9 cellular contexts compared by ENCODE assay signal in the genomic region with DNA sequence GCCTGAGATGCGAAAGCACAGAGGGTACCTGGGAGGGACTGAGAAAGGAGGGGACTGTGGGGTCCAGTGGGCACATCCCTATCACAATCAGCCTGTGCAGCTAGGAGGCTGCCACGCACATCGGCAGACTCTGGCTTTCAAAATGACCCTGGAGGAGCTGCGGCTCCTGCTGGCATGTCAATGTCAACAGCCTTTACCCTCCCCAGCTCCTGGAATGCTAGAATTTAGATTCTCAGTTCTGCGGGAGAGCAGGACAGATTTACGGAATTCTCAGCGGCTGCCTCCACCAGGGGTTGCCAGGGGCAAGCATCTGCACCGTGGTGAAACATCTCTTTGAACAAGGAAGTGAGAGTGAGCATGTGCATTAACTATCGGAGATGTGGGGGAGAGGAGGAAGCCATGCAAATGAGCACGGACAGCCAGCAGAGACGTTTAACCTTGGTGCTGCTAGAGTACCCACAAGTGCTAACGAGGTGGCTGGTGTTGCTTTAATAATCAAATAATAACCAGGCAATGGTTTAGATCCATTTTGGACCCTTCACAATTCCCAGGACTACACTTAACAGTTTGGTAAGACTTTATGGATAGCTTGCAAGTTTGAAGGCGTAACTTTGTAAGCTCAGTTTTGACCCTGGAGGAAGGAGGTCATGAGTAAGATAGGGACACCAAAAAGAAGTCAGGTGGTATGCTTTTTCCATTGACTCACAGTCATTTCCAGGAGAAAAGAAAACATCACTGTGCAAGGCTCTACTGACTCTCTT. TPM values are rescaled to one million over a fixed set of nuclear protein-coding genes. Genes with fewer than 3 reads are reported as not detected.
A peak's percentile ranks its signal among the peaks of the same experiment; 100 is the strongest.
DNase-seq lines count a peak whose midpoint lies in the region; ATAC-seq and TF ChIP-seq lines count a peak whose summit lies in the region.
"Had no signal": no experiment of that assay in that cellular context is flagged by ENCODE, and none has a peak within 500 bp of the region (broad histone marks: within the 10 kb centered on the region; RNA-seq: fewer than 3 reads in every experiment).

No MANE protein-coding gene starts in this region.

- DNase-seq in NCI-H2227 treated with DMSO at 0.1 percent for 48 hours (lab: John Stamatoyannopoulos, UW) (peak; percentile 13), right cardiac atrium (peak in 2 of 3 donors; percentile 60 to 61), occipital lobe (lab: John Stamatoyannopoulos, UW) (no peak), NCI-H2171 (lab: John Stamatoyannopoulos, UW) (no peak)
- DNase-seq in activated T-cell treated with anti-CD3 and anti-CD28 coated beads, Interleukin-2, amount 50 U/mL, for 48 hours = peak; percentile 72 to 74
- DNase-seq in stimulated activated CD4-positive, alpha-beta T cell treated with anti-CD3 and anti-CD28 coated beads, Interleukin-12 subunit alpha, Interleukin-12 subunit beta, amount 100 ng/mL, for 4 hours = peak; percentile 21

- no peaks in the 10 kb centered on the region for H3K27me3 ChIP-seq in right cardiac atrium (ENCODE audit: control insufficient read depth, insufficient read depth)

- intact Hi-C loops in right cardiac atrium (cut with DNase I) = loop anchor here in 1 of 4 donors (10.0 kb wide), 1 partner anchor 48 kb away; no protein-coding TSS in a partner anchor

- 29% methylated on average over 13 of the region's 13 CpGs for WGBS in right cardiac atrium

- H3K9me3 ChIP-seq in right cardiac atrium (ENCODE audit: control insufficient read depth, low read length) = no peaks in the 10 kb centered on the region

- H3K4me3 ChIP-seq in right cardiac atrium (ENCODE audit: low read length) = no peak overlapping the region
- H3K4me3 ChIP-seq: SK-N-MC had no signal

- ATAC-seq in GM21825 (IDR thresholded peaks at IDR 0.05; ENCODE audit: unreplicated experiment) = peak; percentile 95
- ATAC-seq in right cardiac atrium = peak; percentile 42 to 73

- peaks cover 5% of the 10 kb centered on the region for H3K4me1 ChIP-seq in right cardiac atrium (ENCODE audit: control insufficient read depth, insufficient read depth, low read length)

- H3K27ac ChIP-seq in right cardiac atrium (ENCODE audit: low read length) = no peak overlapping the region
- H3K27ac ChIP-seq: SK-N-MC had no signal

- peak; percentile 41 for TF ChIP-seq CTCF in GM12873 (IDR thresholded peaks at IDR 0.05; ENCODE audit: insufficient read depth, low read depth, low read length, missing control alignments)

RNA-seq across cellular contexts. Expression of gene XYLT1, which starts 54.1 kb away (rescaled TPM):
- total RNA-seq in right cardiac atrium (10 to 100 TPM in 3 of 4 donors, 1 to 10 TPM in 1; 8.5 to 37.8 (median 12.6) TPM), occipital lobe (29.3 TPM)
- 2.5 TPM for polyA plus RNA-seq in right cardiac atrium

Comparison
In these comparisons a context has a peak if more than half of its experiments do, and no peak if none do; other contexts are left out.
1. DNase-seq: peak in NCI-H2227 treated with DMSO at 0.1 percent for 48 hours (single experiment), activated T-cell treated with anti-CD3 and anti-CD28 coated beads, Interleukin-2, amount 50 U/mL, for 48 hours (2 of 2), right cardiac atrium (2 of 3) and stimulated activated CD4-positive, alpha-beta T cell treated with anti-CD3 and anti-CD28 coated beads, Interleukin-12 subunit alpha, Interleukin-12 subunit beta, amount 100 ng/mL, for 4 hours (single experiment); none in occipital lobe (single experiment) and NCI-H2171 (single experiment).